8 cellular contexts compared by ENCODE assay signal in genomic region chr9:92294297-92294676, GRCh38. TPM values are rescaled to one million over a fixed set of nuclear protein-coding genes. Genes with fewer than 3 reads are reported as not detected.
A peak's percentile ranks its signal among the peaks of the same experiment; 100 is the strongest.
DNase-seq lines count a peak whose midpoint lies in the region; ATAC-seq and TF ChIP-seq lines count a peak whose summit lies in the region.

No MANE protein-coding gene starts in this region.

- H3K27me3 ChIP-seq in Caco-2 (replicated peaks; ENCODE audit: control insufficient read depth, insufficient read depth, low read length): no peaks in the 10 kb centered on the region
- no peaks in the 10 kb centered on the region for H3K27me3 ChIP-seq in left ventricle myocardium inferior (ENCODE audit: low read depth)

- H3K36me3 ChIP-seq in Caco-2 (ENCODE audit: control insufficient read depth, insufficient read depth, low read length) (no peaks in the 10 kb centered on the region), left ventricle myocardium inferior (peaks cover 30% of the 10 kb centered on the region)

- POLR2A ChIA-PET in Caco-2 (lab: Charles Lee): no interaction called here

- peak overlapping the region; percentile 92 for H3K4me3 Mint-ChIP-seq in Caco-2 (ENCODE audit: unreplicated experiment)
- peak overlapping the region; percentile 92 for H3K4me3 Mint-ChIP-seq in activated T-helper 17 cell treated with anti-CD3 and anti-CD28 coated beads, Interleukin-2, amount 50 U/mL, for 72 hours

- H3K27me3 Mint-ChIP-seq in Caco-2 (ENCODE audit: insufficient read depth, unreplicated experiment): no peaks in the 10 kb centered on the region
- H3K27me3 Mint-ChIP-seq in activated T-helper 17 cell treated with anti-CD3 and anti-CD28 coated beads, Interleukin-2, amount 50 U/mL, for 72 hours: no peaks in the 10 kb centered on the region

- intact Hi-C loops in Caco-2 (cut with micrococcal nuclease; ENCODE audit: unreplicated experiment): no loop called here
- intact Hi-C loops in left ventricle myocardium inferior (cut with micrococcal nuclease): no loop called here

- H3K4me1 Mint-ChIP-seq in Caco-2 (ENCODE audit: low read depth, unreplicated experiment): peaks cover 7% of the 10 kb centered on the region
- peaks cover 36% of the 10 kb centered on the region for H3K4me1 Mint-ChIP-seq in activated T-helper 17 cell treated with anti-CD3 and anti-CD28 coated beads, Interleukin-2, amount 50 U/mL, for 72 hours

- peaks cover 57% of the 10 kb centered on the region for H3K36me3 Mint-ChIP-seq in Caco-2 (ENCODE audit: insufficient read depth, unreplicated experiment)
- peaks cover 79% of the 10 kb centered on the region for H3K36me3 Mint-ChIP-seq in activated T-helper 17 cell treated with anti-CD3 and anti-CD28 coated beads, Interleukin-2, amount 50 U/mL, for 72 hours (ENCODE audit: low read depth)

- H3K9me3 ChIP-seq in Caco-2 (no peaks in the 10 kb centered on the region), left ventricle myocardium inferior (replicated peaks) (no peaks in the 10 kb centered on the region)

- TF ChIP-seq CTCF in Caco-2 (IDR thresholded peaks at IDR 0.05; ENCODE audit: insufficient read depth in 1 of 2, low read depth in 1 of 2, low read length in 1 of 2, severe bottlenecking in 1 of 2, unreplicated experiment in 1 of 2): no peak
- TF ChIP-seq CTCF in left ventricle myocardium inferior (IDR thresholded peaks at IDR 0.05; ENCODE audit: borderline replicate concordance): no peak
- TF ChIP-seq CTCF in retinal pigment epithelial cell (conservative IDR thresholded peaks at IDR 0.05; ENCODE audit: low read depth, low read length): no peak

- CTCF ChIA-PET in Caco-2 (lab: Charles Lee): no interaction called here

- H3K27ac ChIP-seq in left ventricle myocardium inferior (replicated peaks): peak overlapping the region; percentile 79

- H3K27ac Mint-ChIP-seq in Caco-2 (ENCODE audit: unreplicated experiment): peak overlapping the region; percentile 98
- H3K27ac Mint-ChIP-seq in activated T-helper 17 cell treated with anti-CD3 and anti-CD28 coated beads, Interleukin-2, amount 50 U/mL, for 72 hours: peak overlapping the region; percentile 100

- H3K9me3 Mint-ChIP-seq in Caco-2 (ENCODE audit: unreplicated experiment): no peaks in the 10 kb centered on the region
- no peaks in the 10 kb centered on the region for H3K9me3 Mint-ChIP-seq in activated T-helper 17 cell treated with anti-CD3 and anti-CD28 coated beads, Interleukin-2, amount 50 U/mL, for 72 hours

- H3K4me1 ChIP-seq in Caco-2: peaks cover 9% of the 10 kb centered on the region; the same call in 1 of the 2 replicates
- H3K4me1 ChIP-seq in left ventricle myocardium inferior: peaks cover 42% of the 10 kb centered on the region

- no peak for ATAC-seq in activated T-helper 17 cell treated with anti-CD3 and anti-CD28 coated beads, Interleukin-2, amount 50 U/mL, for 72 hours (replicated peaks)
- no peak for ATAC-seq in HG02852 (IDR thresholded peaks at IDR 0.05; ENCODE audit: unreplicated experiment)

- peak in 1 of 2 experiments; percentile 2 for DNase-seq in Caco-2
- peak; percentile 23 for DNase-seq in Jurkat, Clone E6-1 (ENCODE audit: low read depth, low spot score)
- no peak for DNase-seq in left ventricle myocardium inferior
- DNase-seq in retinal pigment epithelial cell (ENCODE audit: low read depth): peak; percentile 10
- DNase-seq in NCI-H2196 (lab: John Stamatoyannopoulos, UW; ENCODE audit: unreplicated experiment): no peak
- no peak for DNase-seq in NCI-H2029 treated with DMSO at 0.1 percent for 48 hours (lab: John Stamatoyannopoulos, UW)

- H3K4me3 ChIP-seq in Caco-2 (ENCODE audit: low read depth, low read length): peak overlapping the region; percentile 80
- peak overlapping the region; percentile 87 for H3K4me3 ChIP-seq in Jurkat, Clone E6-1 (ENCODE audit: low read length)
- peak overlapping the region; percentile 79 for H3K4me3 ChIP-seq in left ventricle myocardium inferior
- H3K4me3 ChIP-seq in retinal pigment epithelial cell (ENCODE audit: low read length): peak overlapping the region; percentile 96

- BruUV-seq in Caco-2 (replicated peaks; lab: Mats Ljungman, UMichigan): no TSS peak

RNA-seq across cellular contexts. Expression of gene IARS1, which starts 0.8 kb away (rescaled TPM):
- total RNA-seq in Caco-2 (2022) (127 and 138 TPM in 2 replicates), left ventricle myocardium inferior (54.2 TPM)
- polyA plus RNA-seq in Jurkat, Clone E6-1 (2012; ENCODE audit: insufficient read depth, insufficient read length): 148 TPM
- total RNA-seq in activated T-helper 17 cell treated with anti-CD3 and anti-CD28 coated beads, Interleukin-2, amount 50 U/mL, for 72 hours: 100 to 1,000 TPM; 130 to 206 TPM

RNA-seq across cellular contexts. Expression of gene NOL8, which starts 30.9 kb away (rescaled TPM):
- total RNA-seq in Caco-2 (2022) (22.3 and 29.4 TPM in 2 replicates), left ventricle myocardium inferior (12.7 TPM)
- polyA plus RNA-seq in Jurkat, Clone E6-1 (2012; ENCODE audit: insufficient read depth, insufficient read length): 40.5 TPM
- total RNA-seq in activated T-helper 17 cell treated with anti-CD3 and anti-CD28 coated beads, Interleukin-2, amount 50 U/mL, for 72 hours: 10 to 100 TPM; 62.3 to 62.7 TPM

RNA-seq across cellular contexts. Expression of gene CENPP, which starts 31.5 kb away (rescaled TPM):
- total RNA-seq in Caco-2 (2022) (7.6 and 7.8 TPM in 2 replicates), left ventricle myocardium inferior (5.4 TPM)
- 17.7 TPM for polyA plus RNA-seq in Jurkat, Clone E6-1 (2012; ENCODE audit: insufficient read depth, insufficient read length)
- total RNA-seq in activated T-helper 17 cell treated with anti-CD3 and anti-CD28 coated beads, Interleukin-2, amount 50 U/mL, for 72 hours: 10 to 100 TPM; 19.3 to 31.5 TPM

Comparison
In these comparisons a context has a peak if more than half of its experiments do, and no peak if none do; other contexts are left out.
1. DNase-seq: peak in Jurkat, Clone E6-1 (single experiment) and retinal pigment epithelial cell (single experiment); none in left ventricle myocardium inferior (single experiment), NCI-H2196 (single experiment) and NCI-H2029 treated with DMSO at 0.1 percent for 48 hours (single experiment).
2. Peak in every context shown above with its lines, with median percentiles within 50 percentile points of each other: H3K4me3 ChIP-seq.